Comparison of ENCODE assay signal across 21 cellular contexts in genomic region chr14:57068511-57068910, GRCh38.
DNase-seq lines count a peak whose midpoint lies in the region; ATAC-seq, FAIRE-seq and TF ChIP-seq lines count a peak whose summit lies in the region.
"Had no signal": no experiment of that assay in that cellular context is flagged by ENCODE, and none has a peak within 500 bp of the region (broad histone marks: within the 10 kb centered on the region; RNA-seq: fewer than 3 reads in every experiment).

No MANE protein-coding gene starts in this region.

- no peaks in the 10 kb centered on the region for H3K9me3 ChIP-seq in A673 (ENCODE audit: low read depth, low read length, poor library complexity, severe bottlenecking)

- DNase-seq in A673 (ENCODE audit: low spot score), result no peak
- DNase-seq in HTR-8/SVneo (ENCODE audit: insufficient read length, low spot score), result no peak
- DNase-seq in NCI-H69 (lab: John Stamatoyannopoulos, UW), result peak; percentile 89
- peak; percentile 68 for DNase-seq in left kidney (ENCODE audit: low read depth, low spot score)
- DNase-seq in RKO (ENCODE audit: low spot score), result no peak
- no peak for DNase-seq in pons (ENCODE audit: low spot score)
- DNase-seq in stimulated activated CD4-positive, alpha-beta T cell treated with anti-CD3 and anti-CD28 coated beads, Interleukin-4, amount 100 ng/mL, for 24 hours, result no peak
- DNase-seq: CD8-positive, alpha-beta T cell; DND-41; KG1; NCI-H1417 treated with DMSO at 0.1 percent for 48 hours; NCI-H2081; NCI-H2227 treated with DMSO at 0.1 percent for 48 hours; NCI-H526; NK-92 treated with Interleukin-12 subunit alpha and Interleukin-12 subunit beta, amount 100 ng/mL, for 24 hours; SHP77 treated with DMSO at 0.1 percent for 48 hours had no signal

- TF ChIP-seq CTCF in A673 (conservative IDR thresholded peaks at IDR 0.05; ENCODE audit: low read depth, low read length), result no peak

- BruUV-seq in A673 (replicated peaks; lab: Mats Ljungman, UMichigan), result no TSS peak

- H3K27me3 ChIP-seq in A673 (replicated peaks; ENCODE audit: insufficient read depth, low read depth, low read length, poor library complexity), result no peaks in the 10 kb centered on the region

- peaks cover 90% of the 10 kb centered on the region for H3K4me1 ChIP-seq in A673 (ENCODE audit: insufficient read depth, low read length, poor library complexity, severe bottlenecking)

- ATAC-seq in HG02885 (IDR thresholded peaks at IDR 0.05; ENCODE audit: poor library complexity, unreplicated experiment), result no peak
- ATAC-seq: CD8-positive, alpha-beta T cell; HepG2; SK-N-SH treated with all-trans-retinoic acid at 6 μM for 48 hours had no signal

- no peaks in the 10 kb centered on the region for H3K36me3 ChIP-seq in A673 (ENCODE audit: insufficient read depth, low read length, poor library complexity, severe bottlenecking)

- POLR2A ChIA-PET in A673 (lab: Charles Lee; ENCODE audit: low non-redundant PET), result no interaction called here

- intact Hi-C loops in A673 (cut with micrococcal nuclease; ENCODE audit: unreplicated experiment), result loop anchor here (5.0 to 10.0 kb wide), 5 partner anchors 119 to 576 kb away; partner anchors contain the start of gene OTX2

- CTCF ChIA-PET in A673 (lab: Charles Lee), result interaction anchor here (0.6 to 1.5 kb wide), 2 partner anchors 25 to 114 kb away, joined by 3 to 8 read pairs; no protein-coding TSS in a partner anchor

- H3K27ac ChIP-seq in A673 (ENCODE audit: low read depth, low read length, poor library complexity, severe bottlenecking), result peak overlapping the region; percentile 63
- H3K27ac ChIP-seq: 22Rv1 had no signal

- H3K4me3 ChIP-seq in A673 (ENCODE audit: low read depth, low read length, poor library complexity, severe bottlenecking), result peak overlapping the region; percentile 7

- FAIRE-seq in HTR-8/SVneo (lab: Jason Lieb, UNC), result peak; percentile 91
- FAIRE-seq: H1, HepG2 had no signal

Comparison
In these comparisons a context has a peak if more than half of its experiments do, and no peak if none do; other contexts are left out.
1. DNase-seq: peak in NCI-H69 (single experiment) and left kidney (single experiment); none in A673 (single experiment), HTR-8/SVneo (single experiment), RKO (single experiment), pons (single experiment) and stimulated activated CD4-positive, alpha-beta T cell treated with anti-CD3 and anti-CD28 coated beads, Interleukin-4, amount 100 ng/mL, for 24 hours (single experiment).